15 cellular contexts compared by ENCODE assay signal in the genomic region with DNA sequence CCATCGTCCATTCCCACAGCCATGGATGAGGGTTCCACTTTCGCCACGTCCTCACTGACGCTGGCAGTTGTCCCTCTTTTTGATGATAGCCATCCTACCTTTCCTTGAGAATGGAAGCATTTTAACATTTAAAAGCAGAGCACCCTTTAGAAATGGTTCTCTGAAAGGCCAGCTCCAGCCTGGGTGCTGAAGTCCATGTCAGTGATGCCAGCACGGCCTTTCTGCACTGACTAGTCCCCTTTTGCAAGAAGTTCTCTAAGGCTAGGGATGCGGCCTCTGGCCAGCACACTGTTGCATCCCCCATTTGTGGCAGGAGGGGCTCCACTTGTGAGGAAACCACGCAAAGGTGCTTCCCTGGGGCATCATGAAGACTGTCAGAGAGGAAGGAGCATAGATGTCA.
DNase-seq lines count a peak whose midpoint lies in the region; ATAC-seq and TF ChIP-seq lines count a peak whose summit lies in the region.
"Had no signal": no experiment of that assay in that cellular context is flagged by ENCODE, and none has a peak within 500 bp of the region (broad histone marks: within the 10 kb centered on the region; RNA-seq: fewer than 3 reads in every experiment).

No MANE protein-coding gene starts in this region.

- no peak overlapping the region for H3K9ac ChIP-seq in endodermal cell (ENCODE audit: extremely low read depth, low read length, poor library complexity, severe bottlenecking)

- peak; percentile 35 for DNase-seq in endodermal cell
- DNase-seq in mesenteric fat pad (ENCODE audit: low spot score) = peak; percentile 62
- DNase-seq in suprapubic skin (ENCODE audit: low spot score in 2 of 2) = peak; percentile 36 to 70
- DNase-seq in tibial nerve (ENCODE audit: low spot score in 2 of 2) = no peak
- no peak for DNase-seq in NCI-H146 (lab: John Stamatoyannopoulos, UW)
- DNase-seq: C1 segment of cervical spinal cord; CD8-positive, alpha-beta T cell; COR-L47; DMS79 treated with DMSO at 0.1 percent for 48 hours; EL; HCEC 1CT; HFFc6 had no signal

- TF ChIP-seq EP300 in suprapubic skin (IDR thresholded peaks at IDR 0.05) (no peak), tibial nerve (IDR thresholded peaks at IDR 0.05) (no peak)

- no peak overlapping the region for H3K27ac Mint-ChIP-seq in endodermal cell
- H3K27ac Mint-ChIP-seq: CD8-positive, alpha-beta T cell; HFFc6 had no signal

- H3K4me1 ChIP-seq in endodermal cell (ENCODE audit: control insufficient read depth, insufficient read depth, low read length) (peaks cover 7% of the 10 kb centered on the region), suprapubic skin (peaks cover 6% of the 10 kb centered on the region), tibial nerve (no peaks in the 10 kb centered on the region)

- ATAC-seq in GM18867 (IDR thresholded peaks at IDR 0.05; ENCODE audit: unreplicated experiment) = no peak
- ATAC-seq: CD8-positive, alpha-beta T cell had no signal

- no peaks in the 10 kb centered on the region for H3K27me3 Mint-ChIP-seq in endodermal cell (ENCODE audit: insufficient read depth)
- H3K27me3 Mint-ChIP-seq: B cell had no signal

- H3K36me3 ChIP-seq in endodermal cell (ENCODE audit: control insufficient read depth, insufficient read depth, low read length) (peaks cover 6% of the 10 kb centered on the region), suprapubic skin (peaks cover under 1% of the 10 kb centered on the region), tibial nerve (peaks cover 0 to 13% (median 0%) of the 10 kb centered on the region in 3 donors)

- peaks cover 2% of the 10 kb centered on the region for H3K4me1 Mint-ChIP-seq in endodermal cell

- no peaks in the 10 kb centered on the region for H3K36me3 Mint-ChIP-seq in endodermal cell (ENCODE audit: low read depth)

- H3K4me3 ChIP-seq in endodermal cell (ENCODE audit: low read length) (no peak overlapping the region), suprapubic skin (no peak overlapping the region), tibial nerve (no peak overlapping the region)

- H3K9me3 Mint-ChIP-seq in endodermal cell = no peaks in the 10 kb centered on the region
- H3K9me3 Mint-ChIP-seq: CD8-positive, alpha-beta T cell; HFFc6 had no signal

- no peak for TF ChIP-seq CTCF in VCaP (conservative IDR thresholded peaks at IDR 0.05)
- no peak for TF ChIP-seq CTCF in endodermal cell (conservative IDR thresholded peaks at IDR 0.05)
- no peak for TF ChIP-seq CTCF in suprapubic skin (IDR thresholded peaks at IDR 0.05)
- no peak for TF ChIP-seq CTCF in tibial nerve (IDR thresholded peaks at IDR 0.05)

- WGBS in endodermal cell (ENCODE audit: insufficient coverage in 1 of 2, insufficient read length in 1 of 2), 2 experiments = 93 to 94% methylated on average over 7 of the region's 7 CpGs
- 92% methylated on average over 7 of the region's 7 CpGs for WGBS in suprapubic skin
- 91 to 93% methylated on average over 7 of the region's 7 CpGs for WGBS in tibial nerve, 2 donors

- H3K27ac ChIP-seq in VCaP (peak overlapping the region; percentile 78), endodermal cell (ENCODE audit: low read depth, low read length) (no peak overlapping the region), suprapubic skin (no peak overlapping the region), tibial nerve (no peak overlapping the region)

- H3K9me3 ChIP-seq in endodermal cell (ENCODE audit: control insufficient read depth, low read length) (no peaks in the 10 kb centered on the region), suprapubic skin (no peaks in the 10 kb centered on the region), tibial nerve (no peaks in the 10 kb centered on the region)

- TF ChIP-seq POLR2A in suprapubic skin (IDR thresholded peaks at IDR 0.05) = no peak
- TF ChIP-seq POLR2A in tibial nerve (IDR thresholded peaks at IDR 0.05) = no peak

- H3K27me3 ChIP-seq in endodermal cell (ENCODE audit: control insufficient read depth, insufficient read depth, low read length, poor library complexity, severe bottlenecking) (no peaks in the 10 kb centered on the region), suprapubic skin (no peaks in the 10 kb centered on the region), tibial nerve (no peaks in the 10 kb centered on the region)

- H3K4me3 Mint-ChIP-seq in endodermal cell = no peak overlapping the region
- H3K4me3 Mint-ChIP-seq: B cell; CD8-positive, alpha-beta T cell; HFFc6 had no signal

Comparison
In these comparisons a context has a peak if more than half of its experiments do, and no peak if none do; other contexts are left out.
1. DNase-seq: peak in endodermal cell (single experiment), mesenteric fat pad (single experiment) and suprapubic skin (2 of 2); none in tibial nerve (0 of 2) and NCI-H146 (single experiment).